Comparison of ENCODE assay signal across 10 cellular contexts in the genomic region with DNA sequence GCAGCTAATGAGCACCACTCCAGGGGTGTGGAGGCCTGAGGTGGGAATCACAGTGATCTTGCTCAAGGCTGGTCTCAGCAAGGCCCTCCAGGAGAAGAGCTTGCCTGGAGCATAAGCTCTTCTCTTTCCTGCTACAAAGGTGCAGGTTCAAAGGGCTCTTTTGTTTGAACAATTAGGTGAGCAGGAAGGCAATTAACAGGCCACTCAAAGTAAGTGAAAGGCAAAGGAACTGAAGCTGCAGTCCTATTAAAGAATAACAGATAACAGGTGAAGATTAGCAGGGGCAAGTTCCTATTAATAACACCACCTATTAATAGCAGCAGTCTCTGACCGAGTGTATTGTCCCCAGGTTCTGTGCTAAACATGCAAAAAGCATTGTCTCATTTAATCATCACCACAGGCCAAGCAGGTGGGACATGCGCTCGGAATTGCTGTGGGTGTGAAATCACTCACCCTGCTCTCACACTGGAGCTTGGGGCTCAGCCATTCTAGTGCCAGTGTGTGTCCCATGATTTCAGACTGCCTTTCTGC.
DNase-seq lines count a peak whose midpoint lies in the region; ATAC-seq and TF ChIP-seq lines count a peak whose summit lies in the region.
"Had no signal": no experiment of that assay in that cellular context is flagged by ENCODE, and none has a peak within 500 bp of the region (broad histone marks: within the 10 kb centered on the region; RNA-seq: fewer than 3 reads in every experiment).

No MANE protein-coding gene starts in this region.

- TF ChIP-seq EP300 in esophagus muscularis mucosa (IDR thresholded peaks at IDR 0.05) = no peak
- no peak for TF ChIP-seq EP300 in ovary (IDR thresholded peaks at IDR 0.05)

- peaks cover 0 to 6% (median 0%) of the 10 kb centered on the region in 4 donors for H3K4me1 ChIP-seq in esophagus muscularis mucosa
- peaks cover 4% of the 10 kb centered on the region for H3K4me1 ChIP-seq in mesenchymal stem cell (ENCODE audit: control insufficient read depth, insufficient read depth, low read depth, low read length)
- H3K4me1 ChIP-seq in ovary (ENCODE audit: insufficient read depth) = no peaks in the 10 kb centered on the region

- H3K9me3 ChIP-seq in esophagus muscularis mucosa (no peaks in the 10 kb centered on the region), mesenchymal stem cell (ENCODE audit: control insufficient read depth, low read length) (no peaks in the 10 kb centered on the region), ovary (no peaks in the 10 kb centered on the region)

- TF ChIP-seq POLR2A in esophagus muscularis mucosa (IDR thresholded peaks at IDR 0.05; ENCODE audit: low read depth) = no peak
- TF ChIP-seq POLR2A in ovary (IDR thresholded peaks at IDR 0.05) = no peak

- intact Hi-C loops in esophagus muscularis mucosa (cut with DNase I) = no loop called here
- intact Hi-C loops in ovary (cut with DNase I) = no loop called here

- H3K36me3 ChIP-seq in esophagus muscularis mucosa (no peaks in the 10 kb centered on the region), mesenchymal stem cell (ENCODE audit: control insufficient read depth in 1 of 2, insufficient read depth in 2 of 2, low read depth in 1 of 2, low read length in 2 of 2) (no peaks in the 10 kb centered on the region), ovary (no peaks in the 10 kb centered on the region)

- 74% methylated on average over 3 of the region's 3 CpGs for WGBS in esophagus muscularis mucosa
- WGBS in mesenchymal stem cell = 83% methylated on average over 3 of the region's 3 CpGs
- 83 to 88% (median 86%) methylated on average over 3 of the region's 3 CpGs for WGBS in ovary, 3 donors

- no peak overlapping the region for H3K4ac ChIP-seq in mesenchymal stem cell (ENCODE audit: low read depth in 1 of 2, low read length in 2 of 2)

- no peak overlapping the region for H2AK5ac ChIP-seq in mesenchymal stem cell (ENCODE audit: low read length, severe bottlenecking)

- peak; percentile 66 for DNase-seq in DMS53 (lab: John Stamatoyannopoulos, UW)
- DNase-seq in esophagus muscularis mucosa (ENCODE audit: extremely low spot score) = peak; percentile 57
- no peak for DNase-seq in dermis blood vessel endothelial cell
- DNase-seq in mesenchymal stem cell = no peak
- DNase-seq in ovary = no peak
- DNase-seq in activated gamma-delta T cell treated with Interleukin-2 at 50 U/mL for 16 hours = no peak
- DNase-seq: activated CD4-positive, alpha-beta T cell treated with anti-CD3 and anti-CD28 coated beads for 48 hours; AML-193 had no signal

- peak overlapping the region in 1 of 2 experiments; percentile 96 for H3K23ac ChIP-seq in mesenchymal stem cell (ENCODE audit: low read length in 2 of 2)

- no peak overlapping the region for H3K4me2 ChIP-seq in mesenchymal stem cell (ENCODE audit: low read length, poor library complexity, severe bottlenecking)

- no peak overlapping the region for H2BK120ac ChIP-seq in mesenchymal stem cell (ENCODE audit: low read depth, low read length)

- no peak overlapping the region for H3K18ac ChIP-seq in mesenchymal stem cell (ENCODE audit: low read depth in 1 of 2, low read length in 2 of 2)

- H2BK15ac ChIP-seq in mesenchymal stem cell (ENCODE audit: low read depth, poor library complexity, severe bottlenecking) = no peak overlapping the region

- H3K4me3 ChIP-seq in esophagus muscularis mucosa (no peak overlapping the region), mesenchymal stem cell (ENCODE audit: insufficient read depth in 1 of 2, low read depth in 1 of 2, low read length in 2 of 2) (no peak overlapping the region), ovary (no peak overlapping the region)

- H3K14ac ChIP-seq in mesenchymal stem cell (ENCODE audit: low read length in 2 of 2) = no peak overlapping the region

- H3K79me1 ChIP-seq in mesenchymal stem cell (replicated peaks; ENCODE audit: low read length, poor library complexity, severe bottlenecking) = no peaks in the 10 kb centered on the region

- ATAC-seq in GM21381 (IDR thresholded peaks at IDR 0.05; ENCODE audit: unreplicated experiment) (peak; percentile 80), HG03457 (IDR thresholded peaks at IDR 0.05; ENCODE audit: unreplicated experiment) (peak; percentile 86)

- no peak overlapping the region for H2BK12ac ChIP-seq in mesenchymal stem cell (ENCODE audit: low read length in 2 of 2)

- no peak overlapping the region for H3K9ac ChIP-seq in mesenchymal stem cell (ENCODE audit: low read length)

- H3K27me3 ChIP-seq in esophagus muscularis mucosa (no peaks in the 10 kb centered on the region), mesenchymal stem cell (ENCODE audit: control insufficient read depth in 1 of 2, insufficient read depth in 1 of 2, low read length in 2 of 2) (peaks cover 0 to 22% of the 10 kb centered on the region in 2 experiments), ovary (no peaks in the 10 kb centered on the region)

- no peak overlapping the region for H4K8ac ChIP-seq in mesenchymal stem cell (ENCODE audit: low read length)

- TF ChIP-seq CTCF in esophagus muscularis mucosa (IDR thresholded peaks at IDR 0.05) = no peak
- no peak for TF ChIP-seq CTCF in ovary (IDR thresholded peaks at IDR 0.05)

- no peak overlapping the region for H3K27ac ChIP-seq in esophagus muscularis mucosa (replicated peaks in 1 of 4)
- H3K27ac ChIP-seq in mesenchymal stem cell (ENCODE audit: low read length, poor library complexity, severe bottlenecking) = no peak overlapping the region
- no peak overlapping the region for H3K27ac ChIP-seq in ovary

- H2AFZ ChIP-seq in mesenchymal stem cell (ENCODE audit: low read depth, low read length) = no peak overlapping the region

- no peak overlapping the region for H4K91ac ChIP-seq in mesenchymal stem cell (ENCODE audit: low read length)

- no peak overlapping the region for H2BK5ac ChIP-seq in mesenchymal stem cell (ENCODE audit: low read depth, low read length, poor library complexity, severe bottlenecking)

Comparison
In these comparisons a context has a peak if more than half of its experiments do, and no peak if none do; other contexts are left out.
1. DNase-seq: peak in DMS53 (single experiment) and esophagus muscularis mucosa (single experiment); none in dermis blood vessel endothelial cell (single experiment), mesenchymal stem cell (single experiment), ovary (0 of 5) and activated gamma-delta T cell treated with Interleukin-2 at 50 U/mL for 16 hours (single experiment).